ENCODE assay signal across 1 cellular context in genomic region chr22:17171313-17172171, GRCh38.
TF ChIP-seq lines count a peak whose summit lies in the region.

No MANE protein-coding gene starts in this region.

TF ChIP-seq in HepG2, 621 proteins besides CTCF, POLR2A, EP300 and RAD21 (continued from another document and continues in another):
- TF ChIP-seq, protein P1, sequence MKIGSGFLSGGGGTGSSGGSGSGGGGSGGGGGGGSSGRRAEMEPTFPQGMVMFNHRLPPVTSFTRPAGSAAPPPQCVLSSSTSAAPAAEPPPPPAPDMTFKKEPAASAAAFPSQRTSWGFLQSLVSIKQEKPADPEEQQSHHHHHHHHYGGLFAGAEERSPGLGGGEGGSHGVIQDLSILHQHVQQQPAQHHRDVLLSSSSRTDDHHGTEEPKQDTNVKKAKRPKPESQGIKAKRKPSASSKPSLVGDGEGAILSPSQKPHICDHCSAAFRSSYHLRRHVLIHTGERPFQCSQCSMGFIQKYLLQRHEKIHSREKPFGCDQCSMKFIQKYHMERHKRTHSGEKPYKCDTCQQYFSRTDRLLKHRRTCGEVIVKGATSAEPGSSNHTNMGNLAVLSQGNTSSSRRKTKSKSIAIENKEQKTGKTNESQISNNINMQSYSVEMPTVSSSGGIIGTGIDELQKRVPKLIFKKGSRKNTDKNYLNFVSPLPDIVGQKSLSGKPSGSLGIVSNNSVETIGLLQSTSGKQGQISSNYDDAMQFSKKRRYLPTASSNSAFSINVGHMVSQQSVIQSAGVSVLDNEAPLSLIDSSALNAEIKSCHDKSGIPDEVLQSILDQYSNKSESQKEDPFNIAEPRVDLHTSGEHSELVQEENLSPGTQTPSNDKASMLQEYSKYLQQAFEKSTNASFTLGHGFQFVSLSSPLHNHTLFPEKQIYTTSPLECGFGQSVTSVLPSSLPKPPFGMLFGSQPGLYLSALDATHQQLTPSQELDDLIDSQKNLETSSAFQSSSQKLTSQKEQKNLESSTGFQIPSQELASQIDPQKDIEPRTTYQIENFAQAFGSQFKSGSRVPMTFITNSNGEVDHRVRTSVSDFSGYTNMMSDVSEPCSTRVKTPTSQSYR (CRISPR knock-in tag; IDR thresholded peaks at IDR 0.05; ENCODE audit: borderline replicate concordance), result no peak
- TF ChIP-seq IKZF4 (CRISPR knock-in tag; IDR thresholded peaks at IDR 0.05; ENCODE audit: borderline replicate concordance, low read depth, not compliant biosample characterization) (peak; percentile 64), PATZ1 (CRISPR knock-in tag; IDR thresholded peaks at IDR 0.05) (0 out of 2 replicates have a peak, but pooled peaks have one; percentile 8), NR2F1 (CRISPR knock-in tag; IDR thresholded peaks at IDR 0.05) (0 out of 4 replicates have a peak, but pooled peaks of 1 of the 2 experiments have one; percentile 32), ZSCAN25 (CRISPR knock-in tag; IDR thresholded peaks at IDR 0.05) (peak; percentile 51; the same call in 1 of the 2 replicates), ZMYM2 (CRISPR knock-in tag; IDR thresholded peaks at IDR 0.05) (peak; percentile 62; the same call in 1 of the 2 replicates), ZSCAN12 (CRISPR knock-in tag; IDR thresholded peaks at IDR 0.05) (no peak), ZIK1 (CRISPR knock-in tag; IDR thresholded peaks at IDR 0.05; ENCODE audit: borderline replicate concordance, low read depth) (peak; percentile 46; the same call in 1 of the 2 replicates), ZSCAN21 (CRISPR knock-in tag; IDR thresholded peaks at IDR 0.05; ENCODE audit: borderline replicate concordance) (peak; percentile 44; the same call in 1 of the 2 replicates), AFF4 (CRISPR knock-in tag; IDR thresholded peaks at IDR 0.05) (no peak), ZNF33B (CRISPR knock-in tag; IDR thresholded peaks at IDR 0.05) (0 out of 2 replicates have a peak, but pooled peaks have one; percentile 54), DDIT3 (CRISPR knock-in tag; IDR thresholded peaks at IDR 0.05) (no peak), MTF1 (CRISPR knock-in tag; IDR thresholded peaks at IDR 0.05) (no peak), POLR2AphosphoS2 (IDR thresholded peaks at IDR 0.05; ENCODE audit: low read depth, low read length) (no peak), SMAD3 (CRISPR knock-in tag; IDR thresholded peaks at IDR 0.05) (no peak), ZNF660 (CRISPR knock-in tag; IDR thresholded peaks at IDR 0.05; ENCODE audit: borderline replicate concordance, low read depth) (no peak), ZNF556 (CRISPR knock-in tag; IDR thresholded peaks at IDR 0.05; ENCODE audit: borderline replicate concordance) (peak; percentile 41; the same call in 1 of the 2 replicates), TBX3 (IDR thresholded peaks at IDR 0.05; ENCODE audit: borderline replicate concordance) (no peak), HNRNPL (IDR thresholded peaks at IDR 0.05; ENCODE audit: low read depth, low read length) (peak; percentile 81; the same call in 1 of the 2 replicates), EZH2 (conservative IDR thresholded peaks at IDR 0.05; ENCODE audit: low read depth, low read length) (no peak), FOSL1 (CRISPR knock-in tag; IDR thresholded peaks at IDR 0.05; ENCODE audit: borderline replicate concordance) (no peak), JDP2 (CRISPR knock-in tag; IDR thresholded peaks at IDR 0.05; ENCODE audit: borderline replicate concordance) (no peak), SP2 (CRISPR knock-in tag; IDR thresholded peaks at IDR 0.05) (no peak), EEA1 (CRISPR knock-in tag; IDR thresholded peaks at IDR 0.05; ENCODE audit: borderline replicate concordance) (no peak), RELA (CRISPR knock-in tag; IDR thresholded peaks at IDR 0.05) (no peak), ZNF777 (CRISPR knock-in tag; IDR thresholded peaks at IDR 0.05) (peak; percentile 45; the same call in 1 of the 2 replicates), ZNF34 (CRISPR knock-in tag; IDR thresholded peaks at IDR 0.05; ENCODE audit: borderline replicate concordance) (peak; percentile 87; the same call in 1 of the 2 replicates), KAT7 (CRISPR knock-in tag; IDR thresholded peaks at IDR 0.05; ENCODE audit: borderline replicate concordance) (no peak), TOPORS (CRISPR knock-in tag; IDR thresholded peaks at IDR 0.05) (no peak), ATF2 (CRISPR knock-in tag; IDR thresholded peaks at IDR 0.05) (no peak), IRX3 (CRISPR knock-in tag; IDR thresholded peaks at IDR 0.05; ENCODE audit: borderline replicate concordance, low read depth) (no peak), CBX1 (IDR thresholded peaks at IDR 0.05; ENCODE audit: low read depth) (peak; percentile 24), GTF3A (CRISPR knock-in tag; conservative IDR thresholded peaks at IDR 0.05) (no peak), FOSL2 (CRISPR knock-in tag; IDR thresholded peaks at IDR 0.05) (no peak), JUND (CRISPR knock-in tag; IDR thresholded peaks at IDR 0.05) (no peak), ZNF44 (CRISPR knock-in tag; IDR thresholded peaks at IDR 0.05) (no peak), PRPF4 (IDR thresholded peaks at IDR 0.05; ENCODE audit: low read depth, low read length, poor library complexity, severe bottlenecking) (no peak), GABPA (IDR thresholded peaks at IDR 0.05; ENCODE audit: low read depth, low read length) (peak; percentile 67), GABPA (CRISPR knock-in tag; IDR thresholded peaks at IDR 0.05; ENCODE audit: low read depth) (peak; percentile 90), ZNF460 (CRISPR knock-in tag; IDR thresholded peaks at IDR 0.05; ENCODE audit: borderline replicate concordance) (peak; percentile 98), ZNF234 (CRISPR knock-in tag; conservative IDR thresholded peaks at IDR 0.05) (0 out of 2 replicates have a peak, but pooled peaks have one; percentile 33), ZNF451 (CRISPR knock-in tag; IDR thresholded peaks at IDR 0.05) (0 out of 2 replicates have a peak, but pooled peaks have one; percentile 38), TBP (CRISPR knock-in tag; IDR thresholded peaks at IDR 0.05) (no peak), ZNF263 (CRISPR knock-in tag; IDR thresholded peaks at IDR 0.05) (peak; percentile 20; the same call in 1 of the 2 replicates), MBNL3 (CRISPR knock-in tag; conservative IDR thresholded peaks at IDR 0.05) (no peak), ATM (IDR thresholded peaks at IDR 0.05; ENCODE audit: borderline replicate concordance) (no peak), ZNF883 (CRISPR knock-in tag; IDR thresholded peaks at IDR 0.05; ENCODE audit: not compliant biosample characterization) (peak; percentile 27), HMGA1 (CRISPR knock-in tag; conservative IDR thresholded peaks at IDR 0.05) (no peak), RXRB (CRISPR knock-in tag; IDR thresholded peaks at IDR 0.05; ENCODE audit: borderline replicate concordance) (peak; percentile 29; the same call in 1 of the 2 replicates), ZNF597 (CRISPR knock-in tag; IDR thresholded peaks at IDR 0.05) (no peak), RXRA (CRISPR knock-in tag; IDR thresholded peaks at IDR 0.05) (peak; percentile 48; the same call in 1 of the 2 replicates), ISL2 (CRISPR knock-in tag; IDR thresholded peaks at IDR 0.05) (0 out of 2 replicates have a peak, but pooled peaks have one; percentile 12)
- TF ChIP-seq, protein P2, sequence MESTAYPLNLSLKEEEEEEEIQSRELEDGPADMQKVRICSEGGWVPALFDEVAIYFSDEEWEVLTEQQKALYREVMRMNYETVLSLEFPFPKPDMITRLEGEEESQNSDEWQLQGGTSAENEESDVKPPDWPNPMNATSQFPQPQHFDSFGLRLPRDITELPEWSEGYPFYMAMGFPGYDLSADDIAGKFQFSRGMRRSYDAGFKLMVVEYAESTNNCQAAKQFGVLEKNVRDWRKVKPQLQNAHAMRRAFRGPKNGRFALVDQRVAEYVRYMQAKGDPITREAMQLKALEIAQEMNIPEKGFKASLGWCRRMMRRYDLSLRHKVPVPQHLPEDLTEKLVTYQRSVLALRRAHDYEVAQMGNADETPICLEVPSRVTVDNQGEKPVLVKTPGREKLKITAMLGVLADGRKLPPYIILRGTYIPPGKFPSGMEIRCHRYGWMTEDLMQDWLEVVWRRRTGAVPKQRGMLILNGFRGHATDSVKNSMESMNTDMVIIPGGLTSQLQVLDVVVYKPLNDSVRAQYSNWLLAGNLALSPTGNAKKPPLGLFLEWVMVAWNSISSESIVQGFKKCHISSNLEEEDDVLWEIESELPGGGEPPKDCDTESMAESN (CRISPR knock-in tag; conservative IDR thresholded peaks at IDR 0.05), result 0 out of 2 replicates have a peak, but pooled peaks have one; percentile 56
- TF ChIP-seq, protein P3, sequence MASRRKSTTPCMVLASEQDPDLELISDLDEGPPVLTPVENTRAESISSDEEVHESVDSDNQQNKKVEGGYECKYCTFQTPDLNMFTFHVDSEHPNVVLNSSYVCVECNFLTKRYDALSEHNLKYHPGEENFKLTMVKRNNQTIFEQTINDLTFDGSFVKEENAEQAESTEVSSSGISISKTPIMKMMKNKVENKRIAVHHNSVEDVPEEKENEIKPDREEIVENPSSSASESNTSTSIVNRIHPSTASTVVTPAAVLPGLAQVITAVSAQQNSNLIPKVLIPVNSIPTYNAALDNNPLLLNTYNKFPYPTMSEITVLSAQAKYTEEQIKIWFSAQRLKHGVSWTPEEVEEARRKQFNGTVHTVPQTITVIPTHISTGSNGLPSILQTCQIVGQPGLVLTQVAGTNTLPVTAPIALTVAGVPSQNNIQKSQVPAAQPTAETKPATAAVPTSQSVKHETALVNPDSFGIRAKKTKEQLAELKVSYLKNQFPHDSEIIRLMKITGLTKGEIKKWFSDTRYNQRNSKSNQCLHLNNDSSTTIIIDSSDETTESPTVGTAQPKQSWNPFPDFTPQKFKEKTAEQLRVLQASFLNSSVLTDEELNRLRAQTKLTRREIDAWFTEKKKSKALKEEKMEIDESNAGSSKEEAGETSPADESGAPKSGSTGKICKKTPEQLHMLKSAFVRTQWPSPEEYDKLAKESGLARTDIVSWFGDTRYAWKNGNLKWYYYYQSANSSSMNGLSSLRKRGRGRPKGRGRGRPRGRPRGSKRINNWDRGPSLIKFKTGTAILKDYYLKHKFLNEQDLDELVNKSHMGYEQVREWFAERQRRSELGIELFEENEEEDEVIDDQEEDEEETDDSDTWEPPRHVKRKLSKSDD (CRISPR knock-in tag; IDR thresholded peaks at IDR 0.05; ENCODE audit: low read depth), result 0 out of 2 replicates have a peak, but pooled peaks have one; percentile 38
